ENCODE assay signal across 11 cellular contexts in the genomic region with DNA sequence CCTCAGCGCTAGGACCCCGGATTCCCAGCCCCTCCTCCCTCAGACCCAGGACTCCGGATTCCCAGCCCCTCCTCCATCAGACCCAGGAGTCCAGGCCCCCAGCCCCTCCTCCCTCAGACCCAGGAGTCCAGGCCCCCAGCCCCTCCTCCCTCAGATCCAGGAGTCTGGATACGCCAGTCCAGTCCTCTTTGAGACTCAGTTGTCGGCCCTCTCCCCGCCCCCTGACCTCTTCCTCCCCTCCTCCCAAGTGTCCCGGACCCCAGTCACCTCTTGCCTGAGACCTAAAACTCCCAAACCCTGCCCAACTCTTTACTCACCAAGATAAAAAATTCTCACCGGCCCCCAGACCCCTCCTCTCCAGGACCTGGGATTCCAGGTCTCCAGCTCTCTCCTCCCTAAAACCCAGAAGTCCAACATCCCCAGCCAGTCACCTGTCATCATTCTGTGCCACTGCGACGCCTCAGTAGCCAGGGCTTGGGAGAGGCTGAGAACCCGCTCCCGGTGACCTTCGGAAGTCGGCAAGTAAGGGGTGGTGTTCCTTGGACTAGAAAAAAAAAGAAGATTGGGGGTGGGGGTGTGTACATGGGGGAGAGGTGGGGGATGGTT. TPM values are rescaled to one million over a fixed set of nuclear protein-coding genes. Genes with fewer than 3 reads are reported as not detected.
DNase-seq lines count a peak whose midpoint lies in the region; ATAC-seq and TF ChIP-seq lines count a peak whose summit lies in the region.
"Had no signal": no experiment of that assay in that cellular context is flagged by ENCODE, and none has a peak within 500 bp of the region (broad histone marks: within the 10 kb centered on the region; RNA-seq: fewer than 3 reads in every experiment).

No MANE protein-coding gene starts in this region.

- H3K4me1 ChIP-seq in thyroid gland = peaks cover 15 to 18% of the 10 kb centered on the region in 2 donors

- no peak for ATAC-seq in activated T-cell treated with anti-CD3 and anti-CD28 coated beads, Interleukin-2, amount 50 U/mL, for 72 hours (replicated peaks in 1 of 2)
- ATAC-seq in activated T-cell treated with anti-CD3 and anti-CD28 coated beads, Interleukin-2, amount 50 U/mL, for 4 hours = no peak

- no peak for DNase-seq in activated T-cell treated with anti-CD3 and anti-CD28 coated beads, Interleukin-2, amount 50 U/mL, for 72 hours
- DNase-seq in activated T-cell treated with anti-CD3 and anti-CD28 coated beads, Interleukin-2, amount 50 U/mL, for 4 hours = no peak
- no peak for DNase-seq in activated T-helper 2 cell treated with anti-CD3 and anti-CD28 coated beads, Interferon-gamma antibody, Interleukin-2, Interleukin-4, amounts not matched to agents 10 μg/mL and 5 μg/mL and 100 μg/mL, durations not matched to agents 14 hours and 24 hours and 36 hours (ENCODE audit: low spot score)
- no peak for DNase-seq in thyroid gland
- DNase-seq in hepatic stellate cell (ENCODE audit: low spot score) = no peak
- DNase-seq in NCI-H526 treated with DMSO at 0.1 percent for 48 hours (lab: John Stamatoyannopoulos, UW) = no peak
- DNase-seq in GM10266 (ENCODE audit: extremely low spot score) = no peak
- DNase-seq: cortex of kidney had no signal

- H3K27me3 Mint-ChIP-seq in activated T-cell treated with anti-CD3 and anti-CD28 coated beads, Interleukin-2, amount 50 U/mL, for 72 hours (ENCODE audit: low read depth) = no peaks in the 10 kb centered on the region
- H3K27me3 Mint-ChIP-seq in activated T-cell treated with anti-CD3 and anti-CD28 coated beads, Interleukin-2, amount 50 U/mL, for 4 hours (ENCODE audit: low read depth) = peaks cover 8% of the 10 kb centered on the region
- H3K27me3 Mint-ChIP-seq in activated T-helper 2 cell treated with anti-CD3 and anti-CD28 coated beads, Interferon-gamma antibody, Interleukin-2, Interleukin-4, amounts not matched to agents 10 μg/mL and 5 μg/mL and 100 μg/mL, durations not matched to agents 14 hours and 24 hours and 36 hours (ENCODE audit: low read depth) = peaks cover 2% of the 10 kb centered on the region

- peaks cover 23% of the 10 kb centered on the region for H3K4me1 Mint-ChIP-seq in activated T-cell treated with anti-CD3 and anti-CD28 coated beads, Interleukin-2, amount 50 U/mL, for 72 hours (ENCODE audit: low read depth)
- peaks cover 20% of the 10 kb centered on the region for H3K4me1 Mint-ChIP-seq in activated T-cell treated with anti-CD3 and anti-CD28 coated beads, Interleukin-2, amount 50 U/mL, for 4 hours (ENCODE audit: low read depth)
- peaks cover 15% of the 10 kb centered on the region for H3K4me1 Mint-ChIP-seq in activated T-helper 2 cell treated with anti-CD3 and anti-CD28 coated beads, Interferon-gamma antibody, Interleukin-2, Interleukin-4, amounts not matched to agents 10 μg/mL and 5 μg/mL and 100 μg/mL, durations not matched to agents 14 hours and 24 hours and 36 hours (ENCODE audit: low read depth)

- peak overlapping the region; percentile 69 to 74 for H3K4me3 Mint-ChIP-seq in activated T-cell treated with anti-CD3 and anti-CD28 coated beads, Interleukin-2, amount 50 U/mL, for 72 hours
- H3K4me3 Mint-ChIP-seq in activated T-cell treated with anti-CD3 and anti-CD28 coated beads, Interleukin-2, amount 50 U/mL, for 4 hours = no peak overlapping the region
- H3K4me3 Mint-ChIP-seq in activated T-helper 2 cell treated with anti-CD3 and anti-CD28 coated beads, Interferon-gamma antibody, Interleukin-2, Interleukin-4, amounts not matched to agents 10 μg/mL and 5 μg/mL and 100 μg/mL, durations not matched to agents 14 hours and 24 hours and 36 hours (ENCODE audit: low read depth) = peak overlapping the region; percentile 34

- peaks cover 0 to 2% of the 10 kb centered on the region in 2 donors for H3K36me3 Mint-ChIP-seq in activated T-cell treated with anti-CD3 and anti-CD28 coated beads, Interleukin-2, amount 50 U/mL, for 72 hours (ENCODE audit: insufficient read depth in 2 of 2)
- H3K36me3 Mint-ChIP-seq in activated T-cell treated with anti-CD3 and anti-CD28 coated beads, Interleukin-2, amount 50 U/mL, for 4 hours (ENCODE audit: insufficient read depth) = no peaks in the 10 kb centered on the region
- H3K36me3 Mint-ChIP-seq in activated T-helper 2 cell treated with anti-CD3 and anti-CD28 coated beads, Interferon-gamma antibody, Interleukin-2, Interleukin-4, amounts not matched to agents 10 μg/mL and 5 μg/mL and 100 μg/mL, durations not matched to agents 14 hours and 24 hours and 36 hours (ENCODE audit: low read depth) = no peaks in the 10 kb centered on the region

- H3K9me3 Mint-ChIP-seq in activated T-cell treated with anti-CD3 and anti-CD28 coated beads, Interleukin-2, amount 50 U/mL, for 72 hours = no peaks in the 10 kb centered on the region
- no peaks in the 10 kb centered on the region for H3K9me3 Mint-ChIP-seq in activated T-cell treated with anti-CD3 and anti-CD28 coated beads, Interleukin-2, amount 50 U/mL, for 4 hours
- H3K9me3 Mint-ChIP-seq in activated T-helper 2 cell treated with anti-CD3 and anti-CD28 coated beads, Interferon-gamma antibody, Interleukin-2, Interleukin-4, amounts not matched to agents 10 μg/mL and 5 μg/mL and 100 μg/mL, durations not matched to agents 14 hours and 24 hours and 36 hours = no peaks in the 10 kb centered on the region

- H3K27me3 ChIP-seq in thyroid gland = no peaks in the 10 kb centered on the region

- intact Hi-C loops in activated T-helper 2 cell treated with anti-CD3 and anti-CD28 coated beads, Interferon-gamma antibody, Interleukin-2, Interleukin-4, amounts not matched to agents 10 μg/mL and 5 μg/mL and 100 μg/mL, durations not matched to agents 14 hours and 24 hours and 36 hours (cut with micrococcal nuclease) = no loop called here
- intact Hi-C loops in thyroid gland (cut with DNase I) = loop anchor here (2.0 to 10.0 kb wide), 2 partner anchors 43 to 193 kb away; a partner anchor contains a TSS

- H3K4me3 ChIP-seq in iPS-18c (ENCODE audit: insufficient read depth, low read depth, low read length) (peak overlapping the region; percentile 69), thyroid gland (replicated peaks in 1 of 3) (no peak overlapping the region)
- H3K4me3 ChIP-seq: mucosa of descending colon had no signal

- H3K9me3 ChIP-seq in iPS-18c (ENCODE audit: control insufficient read depth, insufficient read depth, low read length) = no peaks in the 10 kb centered on the region
- no peaks in the 10 kb centered on the region for H3K9me3 ChIP-seq in thyroid gland
- H3K9me3 ChIP-seq: mucosa of descending colon had no signal

- WGBS in thyroid gland, 2 donors = 52 to 62% methylated on average over 11 to 14 of the region's 14 CpGs

- H3K36me3 ChIP-seq in thyroid gland = no peaks in the 10 kb centered on the region

- peak overlapping the region; percentile 35 for H3K27ac Mint-ChIP-seq in activated T-cell treated with anti-CD3 and anti-CD28 coated beads, Interleukin-2, amount 50 U/mL, for 72 hours
- no peak overlapping the region for H3K27ac Mint-ChIP-seq in activated T-helper 2 cell treated with anti-CD3 and anti-CD28 coated beads, Interferon-gamma antibody, Interleukin-2, Interleukin-4, amounts not matched to agents 10 μg/mL and 5 μg/mL and 100 μg/mL, durations not matched to agents 14 hours and 24 hours and 36 hours

- no peak for TF ChIP-seq CTCF in thyroid gland (IDR thresholded peaks at IDR 0.05)
- TF ChIP-seq CTCF in GM10266 (IDR thresholded peaks at IDR 0.05; ENCODE audit: control insufficient read depth, insufficient read depth, low read depth, missing control alignments) = no peak

- no peak for TF ChIP-seq POLR2A in thyroid gland (IDR thresholded peaks at IDR 0.05)

- H3K27ac ChIP-seq in thyroid gland = peak overlapping the region in 2 of 3 donors; percentile 66 to 87
- H3K27ac ChIP-seq: C4-2B had no signal

RNA-seq across cellular contexts. Expression of a gene that starts 1.4 kb away (rescaled TPM):
- 1 to 10 TPM; 2.0 to 3.2 TPM for total RNA-seq in activated T-cell treated with anti-CD3 and anti-CD28 coated beads, Interleukin-2, amount 50 U/mL, for 72 hours
- under 1 TPM; 0.37 to 0.65 (median 0.61) TPM for total RNA-seq in activated T-cell treated with anti-CD3 and anti-CD28 coated beads, Interleukin-2, amount 50 U/mL, for 4 hours
- total RNA-seq in activated T-helper 2 cell treated with anti-CD3 and anti-CD28 coated beads, Interferon-gamma antibody, Interleukin-2, Interleukin-4, amounts not matched to agents 10 μg/mL and 5 μg/mL and 100 μg/mL, durations not matched to agents 14 hours and 24 hours and 36 hours = 0.57 and 0.89 TPM in 2 replicates
- total RNA-seq in thyroid gland = 10 to 100 TPM; 11.9 to 46.8 (median 22.2) TPM

RNA-seq across cellular contexts. Expression of a gene that starts 26.9 kb away (rescaled TPM):
- total RNA-seq in activated T-cell treated with anti-CD3 and anti-CD28 coated beads, Interleukin-2, amount 50 U/mL, for 72 hours = 10 to 100 TPM; 42.1 to 49.5 TPM
- 10 to 100 TPM; 73.0 to 81.7 (median 78.2) TPM for total RNA-seq in activated T-cell treated with anti-CD3 and anti-CD28 coated beads, Interleukin-2, amount 50 U/mL, for 4 hours
- total RNA-seq in activated T-helper 2 cell treated with anti-CD3 and anti-CD28 coated beads, Interferon-gamma antibody, Interleukin-2, Interleukin-4, amounts not matched to agents 10 μg/mL and 5 μg/mL and 100 μg/mL, durations not matched to agents 14 hours and 24 hours and 36 hours = 87.9 and 88.9 TPM in 2 replicates
- 10 to 100 TPM; 35.4 to 52.8 (median 45.9) TPM for total RNA-seq in thyroid gland

RNA-seq across cellular contexts. Expression of a gene that starts 30.7 kb away (rescaled TPM):
- total RNA-seq in activated T-cell treated with anti-CD3 and anti-CD28 coated beads, Interleukin-2, amount 50 U/mL, for 72 hours = 10 to 100 TPM; 16.2 to 24.5 TPM
- 1 to 10 TPM; 4.1 to 4.6 (median 4.6) TPM for total RNA-seq in activated T-cell treated with anti-CD3 and anti-CD28 coated beads, Interleukin-2, amount 50 U/mL, for 4 hours
- total RNA-seq in activated T-helper 2 cell treated with anti-CD3 and anti-CD28 coated beads, Interferon-gamma antibody, Interleukin-2, Interleukin-4, amounts not matched to agents 10 μg/mL and 5 μg/mL and 100 μg/mL, durations not matched to agents 14 hours and 24 hours and 36 hours = 1.6 and 2.2 TPM in 2 replicates
- total RNA-seq in thyroid gland = 10 to 100 TPM; 15.2 to 21.8 (median 19.0) TPM

RNA-seq across cellular contexts. Expression of a gene that starts 34.5 kb away (rescaled TPM):
- total RNA-seq in activated T-cell treated with anti-CD3 and anti-CD28 coated beads, Interleukin-2, amount 50 U/mL, for 72 hours = 100 to 1,000 TPM; 130 to 153 TPM
- 100 to 1,000 TPM in 2 of 3 donors, 10 to 100 TPM in 1; 76.0 to 134 (median 110) TPM for total RNA-seq in activated T-cell treated with anti-CD3 and anti-CD28 coated beads, Interleukin-2, amount 50 U/mL, for 4 hours
- 30.8 and 31.8 TPM in 2 replicates for total RNA-seq in activated T-helper 2 cell treated with anti-CD3 and anti-CD28 coated beads, Interferon-gamma antibody, Interleukin-2, Interleukin-4, amounts not matched to agents 10 μg/mL and 5 μg/mL and 100 μg/mL, durations not matched to agents 14 hours and 24 hours and 36 hours
- 10 to 100 TPM; 18.7 to 31.7 (median 24.2) TPM for total RNA-seq in thyroid gland
